Comparison of ENCODE assay signal across 8 cellular contexts in the genomic region with DNA sequence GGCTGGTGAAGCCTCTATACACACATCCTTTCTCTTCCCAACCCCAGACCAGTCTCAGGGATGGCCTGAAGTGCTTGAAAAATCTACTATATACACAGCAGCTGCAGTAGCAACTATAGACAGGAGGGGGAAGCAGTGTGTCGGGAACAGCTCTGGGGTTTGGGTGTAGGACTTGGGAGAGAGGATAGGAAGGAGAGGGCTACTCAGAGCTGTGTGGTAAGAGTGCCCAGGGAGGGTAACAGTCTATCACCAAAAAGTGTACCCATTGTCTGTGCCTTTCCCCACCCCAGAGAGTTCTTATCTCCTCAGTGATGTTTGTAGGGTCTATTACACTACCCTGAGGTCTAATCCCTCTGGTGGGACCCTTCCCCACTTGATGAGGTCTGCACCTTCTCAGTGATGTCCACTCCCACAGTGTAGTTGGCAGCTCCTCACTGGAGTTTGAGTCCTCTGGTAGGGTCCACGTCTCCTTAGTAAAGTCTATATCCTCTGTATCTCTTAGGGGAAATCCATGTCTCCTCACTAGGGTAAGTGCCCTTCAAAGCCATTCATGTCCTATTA. TPM values are rescaled to one million over a fixed set of nuclear protein-coding genes. Genes with fewer than 3 reads are reported as not detected.
DNase-seq lines count a peak whose midpoint lies in the region; ATAC-seq and TF ChIP-seq lines count a peak whose summit lies in the region.

No MANE protein-coding gene starts in this region.

- H3K9me3 Mint-ChIP-seq in HFFc6 = no peaks in the 10 kb centered on the region

- TF ChIP-seq CTCF in C4-2B (conservative IDR thresholded peaks at IDR 0.05) = peak; percentile 89
- TF ChIP-seq CTCF in HFFc6 (IDR thresholded peaks at IDR 0.05) = peak; percentile 88

- H3K27ac Mint-ChIP-seq in HFFc6 = peak overlapping the region; percentile 32; the same call in 1 of the 2 replicates

- ATAC-seq in HG03159 (IDR thresholded peaks at IDR 0.05; ENCODE audit: unreplicated experiment) = no peak

- no peaks in the 10 kb centered on the region; the same call in 1 of the 2 replicates for H3K27me3 Mint-ChIP-seq in HFFc6 (ENCODE audit: insufficient read depth)

- no peaks in the 10 kb centered on the region for H3K36me3 Mint-ChIP-seq in HFFc6 (ENCODE audit: low read depth)

- H3K27ac ChIP-seq in C4-2B = peak overlapping the region; percentile 79

- DNase-seq in HFFc6 (peak; percentile 86), NCI-H524 treated with DMSO at 0.1 percent for 48 hours (lab: John Stamatoyannopoulos, UW) (peak; percentile 65), lung microvascular endothelial cell (ENCODE audit: low read depth in 2 of 2) (peak; percentile 88 to 90)
- DNase-seq in activated CD4-positive, alpha-beta T cell treated with anti-CD3 and anti-CD28 coated beads, Interleukin-2, amount 50 U/mL, for 4 hours = peak; percentile 23 to 33
- peak; percentile 9 for DNase-seq in effector CD8-positive, alpha-beta T cell (lab: John Stamatoyannopoulos, UW)
- peak; percentile 48 to 52 for DNase-seq in stimulated activated CD4-positive, alpha-beta T cell treated with anti-CD3 and anti-CD28 coated beads, Interleukin-4, amount 100 ng/mL, for 48 hours (ENCODE audit: low read depth in 2 of 2)

- peak overlapping the region; percentile 91 for H3K4me3 Mint-ChIP-seq in HFFc6

- peaks cover 52% of the 10 kb centered on the region for H3K4me1 Mint-ChIP-seq in HFFc6 (ENCODE audit: low read depth)

RNA-seq across cellular contexts. Expression of a gene that starts 1.5 kb away (rescaled TPM):
- total RNA-seq in HFFc6 (2021; fragmentation: NEBNext Ultra II Directional; extraction: Animal tissue kit (Norgen Biotek cat#: 25700)) = 10 to 100 TPM; 13.3 to 17.3 (median 16.1) TPM
- total RNA-seq in lung microvascular endothelial cell = 2.2 and 3.4 TPM in 2 replicates

RNA-seq across cellular contexts. Expression of a gene that starts 2.2 kb away (rescaled TPM):
- total RNA-seq in HFFc6 (2021; fragmentation: NEBNext Ultra II Directional; extraction: Animal tissue kit (Norgen Biotek cat#: 25700)) = 10 to 100 TPM; 13.2 to 18.0 (median 15.5) TPM
- total RNA-seq in lung microvascular endothelial cell = 42.9 and 46.2 TPM in 2 replicates

RNA-seq across cellular contexts. Expression of a gene that starts 48.7 kb away (rescaled TPM):
- total RNA-seq in HFFc6 (2021; fragmentation: NEBNext Ultra II Directional; extraction: Animal tissue kit (Norgen Biotek cat#: 25700)) = 10 to 100 TPM; 17.6 to 21.0 (median 18.4) TPM
- 3.5 and 6.5 TPM in 2 replicates for total RNA-seq in lung microvascular endothelial cell

Comparison
In these comparisons a context has a peak if more than half of its experiments do, and no peak if none do; other contexts are left out.
1. DNase-seq: peak in every context shown above with its lines; median percentile 89 in lung microvascular endothelial cell; 86 in HFFc6; 65 in NCI-H524 treated with DMSO at 0.1 percent for 48 hours; 50 in stimulated activated CD4-positive, alpha-beta T cell treated with anti-CD3 and anti-CD28 coated beads, Interleukin-4, amount 100 ng/mL, for 48 hours; 28 in activated CD4-positive, alpha-beta T cell treated with anti-CD3 and anti-CD28 coated beads, Interleukin-2, amount 50 U/mL, for 4 hours; 9 in effector CD8-positive, alpha-beta T cell.